In genomic region chr13:44622701-44623100, GRCh38 we compare ENCODE assay signal across 3 cellular contexts.
TF ChIP-seq lines count a peak whose summit lies in the region.

No MANE protein-coding gene starts in this region.

TF ChIP-seq in HEK293, 187 proteins besides CTCF, POLR2A, EP300 and RAD21:
- peak; percentile 30; the same call in 1 of the 2 replicates for TF ChIP-seq ZNF335 (tag by site-specific recombination; conservative IDR thresholded peaks at IDR 0.05)
- TF ChIP-seq ZNF747 (tag by site-specific recombination; IDR thresholded peaks at IDR 0.05), result no peak
TF ChIP-seq in HEK293: peak in this region for 1.

TF ChIP-seq in H1, 55 proteins besides CTCF, POLR2A, EP300 and RAD21:
- TF ChIP-seq RFX5 (IDR thresholded peaks at IDR 0.05; ENCODE audit: borderline replicate concordance, low read depth, low read length) (no peak), SRF (IDR thresholded peaks at IDR 0.05; ENCODE audit: low read depth, low read length) (no peak), GTF2F1 (IDR thresholded peaks at IDR 0.05; ENCODE audit: borderline replicate concordance, low read depth, low read length) (no peak), SAP30 (IDR thresholded peaks at IDR 0.05; ENCODE audit: insufficient read depth, insufficient replicate concordance, low read length) (no peak), CHD2 (IDR thresholded peaks at IDR 0.05; ENCODE audit: low read length) (no peak), YY1 (IDR thresholded peaks at IDR 0.05; ENCODE audit: low read depth, low read length) (no peak), BCL11A (IDR thresholded peaks at IDR 0.05; ENCODE audit: low read depth in 2 of 2, low read length in 2 of 2) (no peak), TCF12 (IDR thresholded peaks at IDR 0.05; ENCODE audit: low read depth, low read length) (no peak), CHD1 (IDR thresholded peaks at IDR 0.05; ENCODE audit: low read depth, low read length) (no peak), TAF1 (IDR thresholded peaks at IDR 0.05; ENCODE audit: low read depth, low read length) (no peak), SP2 (IDR thresholded peaks at IDR 0.05; ENCODE audit: low read length) (no peak), CTBP2 (IDR thresholded peaks at IDR 0.05; ENCODE audit: borderline replicate concordance, insufficient read depth, insufficient read length, low read length) (no peak), TEAD4 (IDR thresholded peaks at IDR 0.05; ENCODE audit: low read depth, low read length) (no peak)
- TF ChIP-seq, protein P1, sequence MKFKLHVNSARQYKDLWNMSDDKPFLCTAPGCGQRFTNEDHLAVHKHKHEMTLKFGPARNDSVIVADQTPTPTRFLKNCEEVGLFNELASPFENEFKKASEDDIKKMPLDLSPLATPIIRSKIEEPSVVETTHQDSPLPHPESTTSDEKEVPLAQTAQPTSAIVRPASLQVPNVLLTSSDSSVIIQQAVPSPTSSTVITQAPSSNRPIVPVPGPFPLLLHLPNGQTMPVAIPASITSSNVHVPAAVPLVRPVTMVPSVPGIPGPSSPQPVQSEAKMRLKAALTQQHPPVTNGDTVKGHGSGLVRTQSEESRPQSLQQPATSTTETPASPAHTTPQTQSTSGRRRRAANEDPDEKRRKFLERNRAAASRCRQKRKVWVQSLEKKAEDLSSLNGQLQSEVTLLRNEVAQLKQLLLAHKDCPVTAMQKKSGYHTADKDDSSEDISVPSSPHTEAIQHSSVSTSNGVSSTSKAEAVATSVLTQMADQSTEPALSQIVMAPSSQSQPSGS (IDR thresholded peaks at IDR 0.05; ENCODE audit: low read length), result no peak
- TF ChIP-seq, protein P2, sequence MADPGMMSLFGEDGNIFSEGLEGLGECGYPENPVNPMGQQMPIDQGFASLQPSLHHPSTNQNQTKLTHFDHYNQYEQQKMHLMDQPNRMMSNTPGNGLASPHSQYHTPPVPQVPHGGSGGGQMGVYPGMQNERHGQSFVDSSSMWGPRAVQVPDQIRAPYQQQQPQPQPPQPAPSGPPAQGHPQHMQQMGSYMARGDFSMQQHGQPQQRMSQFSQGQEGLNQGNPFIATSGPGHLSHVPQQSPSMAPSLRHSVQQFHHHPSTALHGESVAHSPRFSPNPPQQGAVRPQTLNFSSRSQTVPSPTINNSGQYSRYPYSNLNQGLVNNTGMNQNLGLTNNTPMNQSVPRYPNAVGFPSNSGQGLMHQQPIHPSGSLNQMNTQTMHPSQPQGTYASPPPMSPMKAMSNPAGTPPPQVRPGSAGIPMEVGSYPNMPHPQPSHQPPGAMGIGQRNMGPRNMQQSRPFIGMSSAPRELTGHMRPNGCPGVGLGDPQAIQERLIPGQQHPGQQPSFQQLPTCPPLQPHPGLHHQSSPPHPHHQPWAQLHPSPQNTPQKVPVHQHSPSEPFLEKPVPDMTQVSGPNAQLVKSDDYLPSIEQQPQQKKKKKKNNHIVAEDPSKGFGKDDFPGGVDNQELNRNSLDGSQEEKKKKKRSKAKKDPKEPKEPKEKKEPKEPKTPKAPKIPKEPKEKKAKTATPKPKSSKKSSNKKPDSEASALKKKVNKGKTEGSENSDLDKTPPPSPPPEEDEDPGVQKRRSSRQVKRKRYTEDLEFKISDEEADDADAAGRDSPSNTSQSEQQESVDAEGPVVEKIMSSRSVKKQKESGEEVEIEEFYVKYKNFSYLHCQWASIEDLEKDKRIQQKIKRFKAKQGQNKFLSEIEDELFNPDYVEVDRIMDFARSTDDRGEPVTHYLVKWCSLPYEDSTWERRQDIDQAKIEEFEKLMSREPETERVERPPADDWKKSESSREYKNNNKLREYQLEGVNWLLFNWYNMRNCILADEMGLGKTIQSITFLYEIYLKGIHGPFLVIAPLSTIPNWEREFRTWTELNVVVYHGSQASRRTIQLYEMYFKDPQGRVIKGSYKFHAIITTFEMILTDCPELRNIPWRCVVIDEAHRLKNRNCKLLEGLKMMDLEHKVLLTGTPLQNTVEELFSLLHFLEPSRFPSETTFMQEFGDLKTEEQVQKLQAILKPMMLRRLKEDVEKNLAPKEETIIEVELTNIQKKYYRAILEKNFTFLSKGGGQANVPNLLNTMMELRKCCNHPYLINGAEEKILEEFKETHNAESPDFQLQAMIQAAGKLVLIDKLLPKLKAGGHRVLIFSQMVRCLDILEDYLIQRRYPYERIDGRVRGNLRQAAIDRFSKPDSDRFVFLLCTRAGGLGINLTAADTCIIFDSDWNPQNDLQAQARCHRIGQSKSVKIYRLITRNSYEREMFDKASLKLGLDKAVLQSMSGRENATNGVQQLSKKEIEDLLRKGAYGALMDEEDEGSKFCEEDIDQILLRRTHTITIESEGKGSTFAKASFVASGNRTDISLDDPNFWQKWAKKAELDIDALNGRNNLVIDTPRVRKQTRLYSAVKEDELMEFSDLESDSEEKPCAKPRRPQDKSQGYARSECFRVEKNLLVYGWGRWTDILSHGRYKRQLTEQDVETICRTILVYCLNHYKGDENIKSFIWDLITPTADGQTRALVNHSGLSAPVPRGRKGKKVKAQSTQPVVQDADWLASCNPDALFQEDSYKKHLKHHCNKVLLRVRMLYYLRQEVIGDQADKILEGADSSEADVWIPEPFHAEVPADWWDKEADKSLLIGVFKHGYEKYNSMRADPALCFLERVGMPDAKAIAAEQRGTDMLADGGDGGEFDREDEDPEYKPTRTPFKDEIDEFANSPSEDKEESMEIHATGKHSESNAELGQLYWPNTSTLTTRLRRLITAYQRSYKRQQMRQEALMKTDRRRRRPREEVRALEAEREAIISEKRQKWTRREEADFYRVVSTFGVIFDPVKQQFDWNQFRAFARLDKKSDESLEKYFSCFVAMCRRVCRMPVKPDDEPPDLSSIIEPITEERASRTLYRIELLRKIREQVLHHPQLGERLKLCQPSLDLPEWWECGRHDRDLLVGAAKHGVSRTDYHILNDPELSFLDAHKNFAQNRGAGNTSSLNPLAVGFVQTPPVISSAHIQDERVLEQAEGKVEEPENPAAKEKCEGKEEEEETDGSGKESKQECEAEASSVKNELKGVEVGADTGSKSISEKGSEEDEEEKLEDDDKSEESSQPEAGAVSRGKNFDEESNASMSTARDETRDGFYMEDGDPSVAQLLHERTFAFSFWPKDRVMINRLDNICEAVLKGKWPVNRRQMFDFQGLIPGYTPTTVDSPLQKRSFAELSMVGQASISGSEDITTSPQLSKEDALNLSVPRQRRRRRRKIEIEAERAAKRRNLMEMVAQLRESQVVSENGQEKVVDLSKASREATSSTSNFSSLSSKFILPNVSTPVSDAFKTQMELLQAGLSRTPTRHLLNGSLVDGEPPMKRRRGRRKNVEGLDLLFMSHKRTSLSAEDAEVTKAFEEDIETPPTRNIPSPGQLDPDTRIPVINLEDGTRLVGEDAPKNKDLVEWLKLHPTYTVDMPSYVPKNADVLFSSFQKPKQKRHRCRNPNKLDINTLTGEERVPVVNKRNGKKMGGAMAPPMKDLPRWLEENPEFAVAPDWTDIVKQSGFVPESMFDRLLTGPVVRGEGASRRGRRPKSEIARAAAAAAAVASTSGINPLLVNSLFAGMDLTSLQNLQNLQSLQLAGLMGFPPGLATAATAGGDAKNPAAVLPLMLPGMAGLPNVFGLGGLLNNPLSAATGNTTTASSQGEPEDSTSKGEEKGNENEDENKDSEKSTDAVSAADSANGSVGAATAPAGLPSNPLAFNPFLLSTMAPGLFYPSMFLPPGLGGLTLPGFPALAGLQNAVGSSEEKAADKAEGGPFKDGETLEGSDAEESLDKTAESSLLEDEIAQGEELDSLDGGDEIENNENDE (IDR thresholded peaks at IDR 0.05; ENCODE audit: insufficient replicate concordance, low read length), result no peak

TF ChIP-seq in neural cell, 6 proteins besides CTCF, POLR2A, EP300 and RAD21:
- TF ChIP-seq MXI1 (conservative IDR thresholded peaks at IDR 0.05; ENCODE audit: poor library complexity, severe bottlenecking) (no peak), SMC3 (conservative IDR thresholded peaks at IDR 0.05; ENCODE audit: poor library complexity) (no peak), EZH2 (IDR thresholded peaks at IDR 0.05; ENCODE audit: borderline replicate concordance, insufficient read depth, low read length, poor library complexity, severe bottlenecking) (no peak), POLR2AphosphoS5 (IDR thresholded peaks at IDR 0.05) (no peak), TAF1 (IDR thresholded peaks at IDR 0.05; ENCODE audit: low read depth) (no peak)
- TF ChIP-seq, protein P3, sequence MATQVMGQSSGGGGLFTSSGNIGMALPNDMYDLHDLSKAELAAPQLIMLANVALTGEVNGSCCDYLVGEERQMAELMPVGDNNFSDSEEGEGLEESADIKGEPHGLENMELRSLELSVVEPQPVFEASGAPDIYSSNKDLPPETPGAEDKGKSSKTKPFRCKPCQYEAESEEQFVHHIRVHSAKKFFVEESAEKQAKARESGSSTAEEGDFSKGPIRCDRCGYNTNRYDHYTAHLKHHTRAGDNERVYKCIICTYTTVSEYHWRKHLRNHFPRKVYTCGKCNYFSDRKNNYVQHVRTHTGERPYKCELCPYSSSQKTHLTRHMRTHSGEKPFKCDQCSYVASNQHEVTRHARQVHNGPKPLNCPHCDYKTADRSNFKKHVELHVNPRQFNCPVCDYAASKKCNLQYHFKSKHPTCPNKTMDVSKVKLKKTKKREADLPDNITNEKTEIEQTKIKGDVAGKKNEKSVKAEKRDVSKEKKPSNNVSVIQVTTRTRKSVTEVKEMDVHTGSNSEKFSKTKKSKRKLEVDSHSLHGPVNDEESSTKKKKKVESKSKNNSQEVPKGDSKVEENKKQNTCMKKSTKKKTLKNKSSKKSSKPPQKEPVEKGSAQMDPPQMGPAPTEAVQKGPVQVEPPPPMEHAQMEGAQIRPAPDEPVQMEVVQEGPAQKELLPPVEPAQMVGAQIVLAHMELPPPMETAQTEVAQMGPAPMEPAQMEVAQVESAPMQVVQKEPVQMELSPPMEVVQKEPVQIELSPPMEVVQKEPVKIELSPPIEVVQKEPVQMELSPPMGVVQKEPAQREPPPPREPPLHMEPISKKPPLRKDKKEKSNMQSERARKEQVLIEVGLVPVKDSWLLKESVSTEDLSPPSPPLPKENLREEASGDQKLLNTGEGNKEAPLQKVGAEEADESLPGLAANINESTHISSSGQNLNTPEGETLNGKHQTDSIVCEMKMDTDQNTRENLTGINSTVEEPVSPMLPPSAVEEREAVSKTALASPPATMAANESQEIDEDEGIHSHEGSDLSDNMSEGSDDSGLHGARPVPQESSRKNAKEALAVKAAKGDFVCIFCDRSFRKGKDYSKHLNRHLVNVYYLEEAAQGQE (IDR thresholded peaks at IDR 0.05; ENCODE audit: borderline replicate concordance), result no peak
